8 cellular contexts compared by ENCODE assay signal in the genomic region with DNA sequence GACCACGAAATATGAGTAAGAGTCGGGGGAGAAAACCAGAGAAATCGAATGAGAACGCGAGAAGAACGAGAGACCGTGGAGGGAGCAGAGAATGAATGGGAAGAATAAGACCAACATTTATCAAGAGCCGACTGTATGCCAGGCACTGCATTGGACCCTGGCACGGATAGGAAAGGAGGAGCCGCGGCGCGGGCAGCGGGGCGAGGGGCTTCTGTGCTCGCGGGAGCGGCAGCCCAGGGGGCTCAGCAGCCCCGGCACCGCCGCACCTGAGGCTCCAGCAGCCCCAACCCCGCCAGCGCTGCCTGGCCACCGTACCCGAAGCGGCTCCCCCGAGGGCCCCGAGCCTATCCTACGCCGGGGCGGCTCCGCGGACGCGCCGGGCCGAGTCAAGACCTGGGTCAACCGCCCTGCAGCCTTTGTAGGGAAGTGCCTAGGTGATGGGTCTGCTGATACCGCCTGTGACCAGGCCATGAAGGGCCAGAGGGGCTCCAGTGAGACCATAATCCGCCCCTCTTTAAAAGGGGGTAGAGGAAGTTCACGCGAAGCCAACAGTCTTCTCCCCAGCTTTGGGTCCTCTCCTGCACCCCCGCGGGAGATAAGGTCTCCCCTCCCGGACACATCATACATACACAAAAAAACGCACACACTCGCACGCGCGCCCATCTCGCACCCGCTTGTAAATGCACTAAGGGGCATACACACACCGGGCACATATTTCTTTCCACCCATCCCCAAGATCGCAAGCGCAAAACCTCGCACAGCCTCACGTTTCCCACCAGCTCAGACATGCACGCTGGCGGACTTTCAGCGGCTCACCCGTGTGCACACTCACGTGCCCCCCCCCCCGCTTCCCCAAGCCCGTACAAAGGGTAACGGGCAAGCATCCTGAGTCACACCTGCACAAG. TPM values are rescaled to one million over a fixed set of nuclear protein-coding genes. Genes with fewer than 3 reads are reported as not detected.
A peak's percentile ranks its signal among the peaks of the same experiment; 100 is the strongest.
DNase-seq lines count a peak whose midpoint lies in the region; ATAC-seq and TF ChIP-seq lines count a peak whose summit lies in the region.

No MANE protein-coding gene starts in this region.

- no peaks in the 10 kb centered on the region for H3K9me3 Mint-ChIP-seq in effector memory CD8-positive, alpha-beta T cell
- no peaks in the 10 kb centered on the region for H3K9me3 Mint-ChIP-seq in neural progenitor cell

- H3K36me3 ChIP-seq in neural progenitor cell: no peaks in the 10 kb centered on the region

- peak; percentile 24 for ATAC-seq in effector memory CD8-positive, alpha-beta T cell (replicated peaks)
- ATAC-seq in HG03097 (IDR thresholded peaks at IDR 0.05; ENCODE audit: low FRiP score, unreplicated experiment): no peak

- no peak overlapping the region for H3K27ac ChIP-seq in neural progenitor cell

- no peak for TF ChIP-seq CTCF in neural progenitor cell (IDR thresholded peaks at IDR 0.05)

- peaks cover 13% of the 10 kb centered on the region for H3K36me3 Mint-ChIP-seq in effector memory CD8-positive, alpha-beta T cell (ENCODE audit: insufficient read depth)
- no peaks in the 10 kb centered on the region for H3K36me3 Mint-ChIP-seq in neural progenitor cell

- peaks cover 15% of the 10 kb centered on the region for H4K20me1 ChIP-seq in neural progenitor cell (ENCODE audit: low read depth)

- H3K79me2 ChIP-seq in neural progenitor cell (ENCODE audit: low read depth): no peaks in the 10 kb centered on the region

- H3K9ac ChIP-seq in neural progenitor cell: no peak overlapping the region

- H3K4me3 Mint-ChIP-seq in effector memory CD8-positive, alpha-beta T cell: peak overlapping the region; percentile 86 to 91
- peak overlapping the region; percentile 91 for H3K4me3 Mint-ChIP-seq in neural progenitor cell

- peaks cover 29 to 31% of the 10 kb centered on the region in 2 donors for H3K4me1 Mint-ChIP-seq in effector memory CD8-positive, alpha-beta T cell (ENCODE audit: low read depth in 2 of 2)
- peaks cover 40% of the 10 kb centered on the region for H3K4me1 Mint-ChIP-seq in neural progenitor cell

- H3K27me3 Mint-ChIP-seq in effector memory CD8-positive, alpha-beta T cell: peaks cover 30 to 51% of the 10 kb centered on the region in 2 donors
- peaks cover 40% of the 10 kb centered on the region for H3K27me3 Mint-ChIP-seq in neural progenitor cell (ENCODE audit: insufficient read depth, low read depth)

- peak overlapping the region; percentile 66 for H3K4me3 ChIP-seq in neural progenitor cell

- no peaks in the 10 kb centered on the region for H3K9me3 ChIP-seq in neural progenitor cell (ENCODE audit: low read depth)

- DNase-seq in NCI-H524 (lab: John Stamatoyannopoulos, UW): peak; percentile 40 to 50
- DNase-seq in NCI-H524 treated with DMSO at 0.1 percent for 48 hours (lab: John Stamatoyannopoulos, UW): no peak
- DNase-seq in SW480 (ENCODE audit: low spot score): peak; percentile 45
- peak in 1 of 3 experiments; percentile 28 for DNase-seq in effector memory CD8-positive, alpha-beta T cell
- peak; percentile 45 for DNase-seq in neural progenitor cell (ENCODE audit: low spot score)
- no peak for DNase-seq in epidermal melanocyte (ENCODE audit: insufficient read length, low spot score)
- no peak for DNase-seq in NCI-H187 treated with DMSO at 0.1 percent for 48 hours (lab: John Stamatoyannopoulos, UW)

- peak overlapping the region in 1 of 2 donors; percentile 12 for H3K27ac Mint-ChIP-seq in effector memory CD8-positive, alpha-beta T cell
- no peak overlapping the region for H3K27ac Mint-ChIP-seq in neural progenitor cell

- H3K27me3 ChIP-seq in neural progenitor cell: peaks cover 91% of the 10 kb centered on the region

- peaks cover 12% of the 10 kb centered on the region for H3F3A ChIP-seq in neural progenitor cell (ENCODE audit: low read depth)

- H3K4me1 ChIP-seq in neural progenitor cell: peaks cover 34% of the 10 kb centered on the region

- H3K4me2 ChIP-seq in neural progenitor cell: peak overlapping the region; percentile 98

- no peak overlapping the region for H2AFZ ChIP-seq in neural progenitor cell (replicated peaks)

RNA-seq across cellular contexts. Expression of gene RTN4RL2, which starts 1.0 kb away (rescaled TPM):
- total RNA-seq in neural progenitor cell (ENCODE audit: low replicate concordance): 0.13 and 1.9 TPM in 2 replicates

RNA-seq across cellular contexts. Expression of gene SLC43A3, which starts 32.4 kb away (rescaled TPM):
- total RNA-seq in neural progenitor cell (ENCODE audit: low replicate concordance): 5.6 and 7.8 TPM in 2 replicates

RNA-seq across cellular contexts. Expression of gene SLC43A1, which starts 56.1 kb away (rescaled TPM):
- total RNA-seq in neural progenitor cell (ENCODE audit: low replicate concordance): 0.99 and 1.5 TPM in 2 replicates

Comparison
In these comparisons a context has a peak if more than half of its experiments do, and no peak if none do; other contexts are left out.
1. DNase-seq: peak in NCI-H524 (2 of 2), SW480 (single experiment) and neural progenitor cell (single experiment); none in NCI-H524 treated with DMSO at 0.1 percent for 48 hours (single experiment), epidermal melanocyte (single experiment) and NCI-H187 treated with DMSO at 0.1 percent for 48 hours (single experiment).